Comparison of ENCODE assay signal across 9 cellular contexts in genomic region chr6:139533573-139534471, GRCh38.
A peak's percentile ranks its signal among the peaks of the same experiment; 100 is the strongest.
DNase-seq lines count a peak whose midpoint lies in the region; ATAC-seq and TF ChIP-seq lines count a peak whose summit lies in the region.
"Had no signal": no experiment of that assay in that cellular context is flagged by ENCODE, and none has a peak within 500 bp of the region (broad histone marks: within the 10 kb centered on the region; RNA-seq: fewer than 3 reads in every experiment).

No MANE protein-coding gene starts in this region.

- WGBS in body of pancreas, 2 donors, result 24 to 34% methylated on average over 11 of the region's 11 CpGs
- 22 to 29% methylated on average over 11 of the region's 11 CpGs for WGBS in lung, 2 donors

- TF ChIP-seq CTCF in body of pancreas (IDR thresholded peaks at IDR 0.05) (no peak), lung (IDR thresholded peaks at IDR 0.05; ENCODE audit: control extremely low read depth, extremely low read depth) (no peak), GM10266 (IDR thresholded peaks at IDR 0.05; ENCODE audit: control insufficient read depth, insufficient read depth, low read depth, missing control alignments) (no peak)

- intact Hi-C loops in body of pancreas (cut with DNase I), result no loop called here

- TF ChIP-seq POLR2A in body of pancreas (IDR thresholded peaks at IDR 0.05), result peak in 2 of 3 donors; percentile 19 to 21

- H3K4me3 ChIP-seq in body of pancreas (no peak overlapping the region), lung (no peak overlapping the region), H7 (ENCODE audit: insufficient read depth, low read depth, low read length) (no peak overlapping the region)

- peak overlapping the region; percentile 74 to 84 (median 81) for H3K27ac ChIP-seq in body of pancreas
- peak overlapping the region in 1 of 2 donors; percentile 86 for H3K27ac ChIP-seq in lung (ENCODE audit: low read depth in 1 of 2, low read length in 1 of 2)

- DNase-seq in CD1c-positive myeloid dendritic cell (ENCODE audit: extremely low spot score) (peak; percentile 49), HUDEP-2 (lab: John Stamatoyannopoulos, UW; ENCODE audit: unreplicated experiment in 76 of 76) (peak in 75 of 76 experiments; percentile 18 to 90 (median 73)), body of pancreas (peak; percentile 48 to 67 (median 56)), lung (ENCODE audit: low spot score) (peak; percentile 49), H7 (no peak), GM10266 (ENCODE audit: extremely low spot score) (no peak), NCI-H69 (lab: John Stamatoyannopoulos, UW) (no peak), NCI-H1930 (lab: John Stamatoyannopoulos, UW) (no peak)
- DNase-seq: heart right ventricle had no signal

- H3K36me3 ChIP-seq in body of pancreas (replicated peaks in 1 of 2; ENCODE audit: insufficient read depth in 1 of 2, low read depth in 2 of 2) (no peaks in the 10 kb centered on the region), lung (ENCODE audit: control insufficient read depth in 2 of 2, insufficient read depth in 2 of 2, low read length in 2 of 2) (no peaks in the 10 kb centered on the region), H7 (replicated peaks; ENCODE audit: control insufficient read depth, insufficient read depth, low read length) (no peaks in the 10 kb centered on the region)
- H3K36me3 ChIP-seq: heart right ventricle had no signal

- H3K27me3 ChIP-seq in body of pancreas, result no peaks in the 10 kb centered on the region
- no peaks in the 10 kb centered on the region for H3K27me3 ChIP-seq in lung (ENCODE audit: control insufficient read depth, insufficient read depth)
- no peaks in the 10 kb centered on the region for H3K27me3 ChIP-seq in H7 (ENCODE audit: control insufficient read depth, insufficient read depth, low read length)
- H3K27me3 ChIP-seq: heart right ventricle had no signal

- ATAC-seq in body of pancreas (peak; percentile 74), lung (ENCODE audit: insufficient read depth, low FRiP score) (peak; percentile 69)

- H3K4me1 ChIP-seq in body of pancreas (peaks cover 58% of the 10 kb centered on the region), lung (ENCODE audit: control insufficient read depth in 2 of 2, insufficient read depth in 2 of 2, low read length in 2 of 2) (peaks cover 1 to 5% of the 10 kb centered on the region in 2 donors)

- H3K9me3 ChIP-seq in body of pancreas (no peaks in the 10 kb centered on the region), lung (ENCODE audit: control insufficient read depth in 2 of 2, insufficient read depth in 1 of 2, low read length in 1 of 2) (no peaks in the 10 kb centered on the region)
- H3K9me3 ChIP-seq: heart right ventricle had no signal

Comparison
In these comparisons a context has a peak if more than half of its experiments do, and no peak if none do; other contexts are left out.
1. DNase-seq: peak in CD1c-positive myeloid dendritic cell (single experiment), HUDEP-2 (75 of 76), body of pancreas (4 of 4) and lung (single experiment); none in H7 (single experiment), GM10266 (single experiment), NCI-H69 (single experiment) and NCI-H1930 (0 of 2).